Comparison of ENCODE assay signal across 1 cellular context in the genomic region with DNA sequence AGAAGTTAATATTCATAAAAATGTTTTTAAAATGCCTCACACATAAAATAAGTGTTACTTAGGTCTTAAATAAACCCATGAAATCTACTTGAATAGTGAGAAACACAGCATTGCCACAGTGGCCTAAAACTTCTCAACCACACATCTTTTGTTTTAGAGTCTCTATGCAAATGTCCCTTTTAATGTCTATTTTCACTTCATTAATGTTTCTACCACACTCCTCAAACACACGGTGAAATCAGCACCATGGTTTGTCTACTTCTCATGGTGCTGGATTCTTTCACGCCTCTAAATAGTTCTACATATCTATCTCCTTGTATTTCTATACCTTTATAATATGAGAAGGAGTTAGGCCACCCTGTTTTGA.
TF ChIP-seq lines count a peak whose summit lies in the region.

No MANE protein-coding gene starts in this region.

TF ChIP-seq in GM23338, 12 proteins besides CTCF, POLR2A, EP300 and RAD21 (continued from another document):
- TF ChIP-seq, protein P1, sequence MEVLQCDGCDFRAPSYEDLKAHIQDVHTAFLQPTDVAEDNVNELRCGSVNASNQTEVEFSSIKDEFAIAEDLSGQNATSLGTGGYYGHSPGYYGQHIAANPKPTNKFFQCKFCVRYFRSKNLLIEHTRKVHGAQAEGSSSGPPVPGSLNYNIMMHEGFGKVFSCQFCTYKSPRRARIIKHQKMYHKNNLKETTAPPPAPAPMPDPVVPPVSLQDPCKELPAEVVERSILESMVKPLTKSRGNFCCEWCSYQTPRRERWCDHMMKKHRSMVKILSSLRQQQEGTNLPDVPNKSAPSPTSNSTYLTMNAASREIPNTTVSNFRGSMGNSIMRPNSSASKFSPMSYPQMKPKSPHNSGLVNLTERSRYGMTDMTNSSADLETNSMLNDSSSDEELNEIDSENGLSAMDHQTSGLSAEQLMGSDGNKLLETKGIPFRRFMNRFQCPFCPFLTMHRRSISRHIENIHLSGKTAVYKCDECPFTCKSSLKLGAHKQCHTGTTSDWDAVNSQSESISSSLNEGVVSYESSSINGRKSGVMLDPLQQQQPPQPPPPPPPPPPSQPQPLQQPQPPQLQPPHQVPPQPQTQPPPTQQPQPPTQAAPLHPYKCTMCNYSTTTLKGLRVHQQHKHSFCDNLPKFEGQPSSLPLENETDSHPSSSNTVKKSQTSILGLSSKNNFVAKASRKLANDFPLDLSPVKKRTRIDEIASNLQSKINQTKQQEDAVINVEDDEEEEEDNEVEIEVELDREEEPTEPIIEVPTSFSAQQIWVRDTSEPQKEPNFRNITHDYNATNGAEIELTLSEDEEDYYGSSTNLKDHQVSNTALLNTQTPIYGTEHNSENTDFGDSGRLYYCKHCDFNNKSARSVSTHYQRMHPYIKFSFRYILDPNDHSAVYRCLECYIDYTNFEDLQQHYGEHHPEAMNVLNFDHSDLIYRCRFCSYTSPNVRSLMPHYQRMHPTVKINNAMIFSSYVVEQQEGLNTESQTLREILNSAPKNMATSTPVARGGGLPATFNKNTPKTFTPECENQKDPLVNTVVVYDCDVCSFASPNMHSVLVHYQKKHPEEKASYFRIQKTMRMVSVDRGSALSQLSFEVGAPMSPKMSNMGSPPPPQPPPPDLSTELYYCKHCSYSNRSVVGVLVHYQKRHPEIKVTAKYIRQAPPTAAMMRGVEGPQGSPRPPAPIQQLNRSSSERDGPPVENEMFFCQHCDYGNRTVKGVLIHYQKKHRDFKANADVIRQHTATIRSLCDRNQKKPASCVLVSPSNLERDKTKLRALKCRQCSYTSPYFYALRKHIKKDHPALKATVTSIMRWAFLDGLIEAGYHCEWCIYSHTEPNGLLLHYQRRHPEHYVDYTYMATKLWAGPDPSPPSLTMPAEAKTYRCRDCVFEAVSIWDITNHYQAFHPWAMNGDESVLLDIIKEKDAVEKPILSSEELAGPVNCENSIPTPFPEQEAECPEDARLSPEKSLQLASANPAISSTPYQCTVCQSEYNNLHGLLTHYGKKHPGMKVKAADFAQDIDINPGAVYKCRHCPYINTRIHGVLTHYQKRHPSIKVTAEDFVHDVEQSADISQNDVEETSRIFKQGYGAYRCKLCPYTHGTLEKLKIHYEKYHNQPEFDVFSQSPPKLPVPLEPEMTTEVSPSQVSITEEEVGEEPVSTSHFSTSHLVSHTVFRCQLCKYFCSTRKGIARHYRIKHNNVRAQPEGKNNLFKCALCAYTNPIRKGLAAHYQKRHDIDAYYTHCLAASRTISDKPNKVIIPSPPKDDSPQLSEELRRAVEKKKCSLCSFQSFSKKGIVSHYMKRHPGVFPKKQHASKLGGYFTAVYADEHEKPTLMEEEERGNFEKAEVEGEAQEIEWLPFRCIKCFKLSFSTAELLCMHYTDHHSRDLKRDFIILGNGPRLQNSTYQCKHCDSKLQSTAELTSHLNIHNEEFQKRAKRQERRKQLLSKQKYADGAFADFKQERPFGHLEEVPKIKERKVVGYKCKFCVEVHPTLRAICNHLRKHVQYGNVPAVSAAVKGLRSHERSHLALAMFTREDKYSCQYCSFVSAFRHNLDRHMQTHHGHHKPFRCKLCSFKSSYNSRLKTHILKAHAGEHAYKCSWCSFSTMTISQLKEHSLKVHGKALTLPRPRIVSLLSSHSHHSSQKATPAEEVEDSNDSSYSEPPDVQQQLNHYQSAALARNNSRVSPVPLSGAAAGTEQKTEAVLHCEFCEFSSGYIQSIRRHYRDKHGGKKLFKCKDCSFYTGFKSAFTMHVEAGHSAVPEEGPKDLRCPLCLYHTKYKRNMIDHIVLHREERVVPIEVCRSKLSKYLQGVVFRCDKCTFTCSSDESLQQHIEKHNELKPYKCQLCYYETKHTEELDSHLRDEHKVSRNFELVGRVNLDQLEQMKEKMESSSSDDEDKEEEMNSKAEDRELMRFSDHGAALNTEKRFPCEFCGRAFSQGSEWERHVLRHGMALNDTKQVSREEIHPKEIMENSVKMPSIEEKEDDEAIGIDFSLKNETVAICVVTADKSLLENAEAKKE (CRISPR knock-in tag; IDR thresholded peaks at IDR 0.05), result no peak
- TF ChIP-seq, protein P2, sequence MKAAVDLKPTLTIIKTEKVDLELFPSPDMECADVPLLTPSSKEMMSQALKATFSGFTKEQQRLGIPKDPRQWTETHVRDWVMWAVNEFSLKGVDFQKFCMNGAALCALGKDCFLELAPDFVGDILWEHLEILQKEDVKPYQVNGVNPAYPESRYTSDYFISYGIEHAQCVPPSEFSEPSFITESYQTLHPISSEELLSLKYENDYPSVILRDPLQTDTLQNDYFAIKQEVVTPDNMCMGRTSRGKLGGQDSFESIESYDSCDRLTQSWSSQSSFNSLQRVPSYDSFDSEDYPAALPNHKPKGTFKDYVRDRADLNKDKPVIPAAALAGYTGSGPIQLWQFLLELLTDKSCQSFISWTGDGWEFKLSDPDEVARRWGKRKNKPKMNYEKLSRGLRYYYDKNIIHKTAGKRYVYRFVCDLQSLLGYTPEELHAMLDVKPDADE (IDR thresholded peaks at IDR 0.05), result no peak
- TF ChIP-seq NANOG (IDR thresholded peaks at IDR 0.05; ENCODE audit: borderline replicate concordance) (no peak), ZNF114 (CRISPR knock-in tag; IDR thresholded peaks at IDR 0.05) (no peak), ZNF331 (CRISPR knock-in tag; IDR thresholded peaks at IDR 0.05; ENCODE audit: low read depth) (no peak), STAT1 (IDR thresholded peaks at IDR 0.05; ENCODE audit: unreplicated experiment) (no peak), JUNB (IDR thresholded peaks at IDR 0.05; ENCODE audit: unreplicated experiment) (no peak), EZH2phosphoT487 (IDR thresholded peaks at IDR 0.05; ENCODE audit: unreplicated experiment) (no peak), REST (IDR thresholded peaks at IDR 0.05; ENCODE audit: unreplicated experiment) (no peak)
